ENCODE assay signal across 25 cellular contexts in genomic region chr13:42458193-42458592, GRCh38.
DNase-seq lines count a peak whose midpoint lies in the region; ATAC-seq, FAIRE-seq and TF ChIP-seq lines count a peak whose summit lies in the region.
"Had no signal": no experiment of that assay in that cellular context is flagged by ENCODE, and none has a peak within 500 bp of the region (broad histone marks: within the 10 kb centered on the region; RNA-seq: fewer than 3 reads in every experiment).

No MANE protein-coding gene starts in this region.

- no peaks in the 10 kb centered on the region for H3K27me3 ChIP-seq in small intestine (ENCODE audit: control insufficient read depth in 2 of 2, insufficient read depth in 2 of 2, low read length in 2 of 2)
- H3K27me3 ChIP-seq: BE2C; BLaER1 treated with 17β-estradiol and CSF1 and Interleukin-3, amounts not matched to agents 10 nM and 100 nM had no signal

- 15 to 50% (median 26%) methylated on average over 5 of the region's 5 CpGs for WGBS in small intestine, 3 donors

- peak; percentile 14 for ATAC-seq in activated T-helper 17 cell treated with anti-CD3 and anti-CD28 coated beads, Interleukin-2, amount 50 U/mL, for 72 hours (replicated peaks)
- ATAC-seq in left colon, result peak; percentile 95
- no peak for ATAC-seq in GM18873 (IDR thresholded peaks at IDR 0.05; ENCODE audit: low FRiP score, unreplicated experiment)
- ATAC-seq: A549 had no signal

- no peaks in the 10 kb centered on the region for H3K4me1 Mint-ChIP-seq in activated T-helper 17 cell treated with anti-CD3 and anti-CD28 coated beads, Interleukin-2, amount 50 U/mL, for 72 hours
- H3K4me1 Mint-ChIP-seq: CD14-positive monocyte had no signal

- DNase-seq in GM12892 (ENCODE audit: insufficient read length), result no peak
- no peak for DNase-seq in left colon
- DNase-seq in small intestine, result peak; percentile 57
- DNase-seq in occipital lobe (lab: John Stamatoyannopoulos, UW), result no peak
- no peak for DNase-seq in HuH-7 (ENCODE audit: low spot score)
- no peak for DNase-seq in COLO829 (ENCODE audit: low spot score)
- DNase-seq: 8988T; ACHN; AML-193; BE2C; Calu3; CD4-positive, alpha-beta T cell; CD8-positive, alpha-beta memory T cell; COR-L47; DMS53; DMS79 treated with DMSO at 0.1 percent for 48 hours; GF-D8; GM23248; H7; HCEC 1CT had no signal

- no peak for TF ChIP-seq POLR2A in GM12892 (IDR thresholded peaks at IDR 0.05; ENCODE audit: low read depth, low read length)

- no peaks in the 10 kb centered on the region for H3K4me1 ChIP-seq in small intestine (ENCODE audit: control insufficient read depth in 2 of 2, insufficient read depth in 1 of 2, low read depth in 1 of 2, low read length in 1 of 2)
- H3K4me1 ChIP-seq: A549, BE2C had no signal

- no peak overlapping the region for H3K27ac ChIP-seq in small intestine (ENCODE audit: low read depth in 1 of 2, low read length in 1 of 2)
- H3K27ac ChIP-seq: A549; BLaER1 treated with 17β-estradiol and CSF1 and Interleukin-3, amounts not matched to agents 10 nM and 100 nM; GM23248 had no signal

- peaks cover 14% of the 10 kb centered on the region for H3K9me3 Mint-ChIP-seq in activated T-helper 17 cell treated with anti-CD3 and anti-CD28 coated beads, Interleukin-2, amount 50 U/mL, for 72 hours

- H3K4me3 Mint-ChIP-seq in activated T-helper 17 cell treated with anti-CD3 and anti-CD28 coated beads, Interleukin-2, amount 50 U/mL, for 72 hours, result no peak overlapping the region
- H3K4me3 Mint-ChIP-seq: CD14-positive monocyte; CD4-positive, alpha-beta T cell; CD8-positive, alpha-beta memory T cell had no signal

- no peak overlapping the region for H3K27ac Mint-ChIP-seq in activated T-helper 17 cell treated with anti-CD3 and anti-CD28 coated beads, Interleukin-2, amount 50 U/mL, for 72 hours
- H3K27ac Mint-ChIP-seq: CD14-positive monocyte; CD4-positive, alpha-beta T cell had no signal

- peaks cover 10% of the 10 kb centered on the region for H3K36me3 Mint-ChIP-seq in activated T-helper 17 cell treated with anti-CD3 and anti-CD28 coated beads, Interleukin-2, amount 50 U/mL, for 72 hours (ENCODE audit: low read depth)
- H3K36me3 Mint-ChIP-seq: CD14-positive monocyte had no signal

- no peaks in the 10 kb centered on the region for H3K9me3 ChIP-seq in small intestine (ENCODE audit: control insufficient read depth, low read depth)
- H3K9me3 ChIP-seq: BE2C had no signal

- peak; percentile 76 for FAIRE-seq in GM12892 (lab: Jason Lieb, UNC)
- FAIRE-seq in small intestine (lab: Jason Lieb, UNC), result peak; percentile 71
- FAIRE-seq: A549 had no signal

- H3K36me3 ChIP-seq in small intestine (ENCODE audit: control insufficient read depth in 2 of 2, insufficient read depth in 2 of 2, low read length in 2 of 2), result no peaks in the 10 kb centered on the region
- H3K36me3 ChIP-seq: BE2C; BLaER1 treated with 17β-estradiol and CSF1 and Interleukin-3, amounts not matched to agents 10 nM and 100 nM had no signal

- no peak overlapping the region for H3K4me3 ChIP-seq in small intestine (ENCODE audit: low read depth in 1 of 2, low read length in 2 of 2)
- H3K4me3 ChIP-seq: A549; BLaER1 treated with 17β-estradiol and CSF1 and Interleukin-3, amounts not matched to agents 10 nM and 100 nM; GM23248 had no signal

- H3K27me3 Mint-ChIP-seq in activated T-helper 17 cell treated with anti-CD3 and anti-CD28 coated beads, Interleukin-2, amount 50 U/mL, for 72 hours, result no peaks in the 10 kb centered on the region
- H3K27me3 Mint-ChIP-seq: CD4-positive, alpha-beta T cell; CD8-positive, alpha-beta memory T cell had no signal

- intact Hi-C loops in left colon (cut with DNase I, micrococcal nuclease), result no loop called here
